9 cellular contexts compared by ENCODE assay signal in genomic region chr5:64766934-64767333, GRCh38. TPM values are rescaled to one million over a fixed set of nuclear protein-coding genes. Genes with fewer than 3 reads are reported as not detected.
DNase-seq lines count a peak whose midpoint lies in the region; ATAC-seq and TF ChIP-seq lines count a peak whose summit lies in the region.
"Had no signal": no experiment of that assay in that cellular context is flagged by ENCODE, and none has a peak within 500 bp of the region (broad histone marks: within the 10 kb centered on the region; RNA-seq: fewer than 3 reads in every experiment).

No MANE protein-coding gene starts in this region.

- in situ Hi-C loops in GM13976 (cut with MboI; ENCODE audit: low sequenced_read_pairs, unreplicated experiment), result no loop called here

- CTCF ChIA-PET in BJ (lab: Yijun Ruan, JAX) (interaction anchor here (1.3 to 5.3 kb wide), 2 partner anchors 10 to 131 kb away, joined by 4 to 18 read pairs; no protein-coding TSS in a partner anchor), MCF 10A (lab: Yijun Ruan, JAX) (interaction anchor here (0.6 to 2.3 kb wide), 6 partner anchors 9 to 875 kb away, joined by 3 to 9 read pairs (median 5); no protein-coding TSS in a partner anchor)
- CTCF ChIA-PET in naive thymus-derived CD4-positive, alpha-beta T cell (lab: Charles Lee), result no interaction called here

- H3K36me3 Mint-ChIP-seq in IgD-negative memory B cell (peaks cover under 1% of the 10 kb centered on the region), MCF 10A (ENCODE audit: insufficient read depth, unreplicated experiment) (peaks cover 24% of the 10 kb centered on the region)
- peaks cover 4 to 11% (median 5%) of the 10 kb centered on the region in 5 donors for H3K36me3 Mint-ChIP-seq in naive thymus-derived CD4-positive, alpha-beta T cell

- no peak overlapping the region for H3K27ac ChIP-seq in naive thymus-derived CD4-positive, alpha-beta T cell (ENCODE audit: low read depth, low read length)

- DNase-seq in BJ (ENCODE audit: low read depth), result no peak
- DNase-seq in MCF 10A (ENCODE audit: unreplicated experiment), result no peak
- DNase-seq in naive thymus-derived CD4-positive, alpha-beta T cell, result no peak
- DNase-seq in NCI-H1930 (lab: John Stamatoyannopoulos, UW), result no peak
- no peak for DNase-seq in NCI-H748 treated with DMSO at 0.1 percent for 48 hours (lab: John Stamatoyannopoulos, UW)
- DNase-seq in GM13976 (ENCODE audit: low spot score), result no peak
- DNase-seq: midbrain had no signal

- intact Hi-C loops in MCF 10A (cut with micrococcal nuclease), result no loop called here
- intact Hi-C loops in naive thymus-derived CD4-positive, alpha-beta T cell (cut with micrococcal nuclease), result loop anchor here in 1 of 2 donors (5.0 kb wide), 4 partner anchors 130 to 1375 kb away; partner anchors contain the start of genes ERBIN, NLN, SGTB and SREK1

- POLR2A ChIA-PET in BJ (lab: Charles Lee) (no interaction called here), MCF 10A (lab: Yijun Ruan, JAX) (interaction anchor here (0.6 to 3.6 kb wide), 6 partner anchors 9 to 796 kb away, joined by 3 to 16 read pairs (median 10); partner anchors contain the start of genes CENPK and PPWD1)
- POLR2A ChIA-PET in naive thymus-derived CD4-positive, alpha-beta T cell (lab: Charles Lee), result no interaction called here

- no peaks in the 10 kb centered on the region for H3K27me3 ChIP-seq in BJ (ENCODE audit: control insufficient read depth, insufficient read depth, low read length)
- H3K27me3 ChIP-seq in naive thymus-derived CD4-positive, alpha-beta T cell (ENCODE audit: control insufficient read depth in 2 of 2, insufficient read depth in 2 of 2, low read length in 2 of 2), result no peaks in the 10 kb centered on the region

- no TSS peak for BruUV-seq in MCF 10A (replicated peaks; lab: Mats Ljungman, UMichigan)

- ATAC-seq in naive thymus-derived CD4-positive, alpha-beta T cell, result no peak
- no peak for ATAC-seq in HG02852 (IDR thresholded peaks at IDR 0.05; ENCODE audit: unreplicated experiment)

- H3K4me3 ChIP-seq in BJ (ENCODE audit: low read depth, low read length), result peak overlapping the region; percentile 66
- H3K4me3 ChIP-seq in naive thymus-derived CD4-positive, alpha-beta T cell (ENCODE audit: low read length), result peak overlapping the region; percentile 90

- H3K36me3 ChIP-seq in BJ (ENCODE audit: control insufficient read depth, insufficient read depth, low read length), result peaks cover 1% of the 10 kb centered on the region; the same call in 1 of the 2 replicates
- H3K36me3 ChIP-seq in naive thymus-derived CD4-positive, alpha-beta T cell (ENCODE audit: control insufficient read depth in 2 of 3, insufficient read depth in 3 of 3, low read length in 3 of 3), result peaks cover 0 to 11% (median 0%) of the 10 kb centered on the region in 3 experiments

- TF ChIP-seq CTCF in BJ (IDR thresholded peaks at IDR 0.05; ENCODE audit: insufficient read depth, low read depth, low read length), result no peak
- no peak for TF ChIP-seq CTCF in MCF 10A (IDR thresholded peaks at IDR 0.05; ENCODE audit: unreplicated experiment)
- TF ChIP-seq CTCF in GM13976 (IDR thresholded peaks at IDR 0.05; ENCODE audit: borderline replicate concordance, control extremely low read depth, extremely low read depth, insufficient read depth, missing control alignments), result no peak

- H3K4me1 ChIP-seq in naive thymus-derived CD4-positive, alpha-beta T cell (ENCODE audit: control insufficient read depth in 2 of 2, insufficient read depth in 2 of 2, low read length in 2 of 2), result peaks cover 21 to 37% of the 10 kb centered on the region in 2 donors

- H3K27ac Mint-ChIP-seq in IgD-negative memory B cell (peak overlapping the region in 1 of 3 donors; percentile 36), MCF 10A (ENCODE audit: low read depth, unreplicated experiment) (peak overlapping the region; percentile 100)
- peak overlapping the region in 5 of 9 donors; percentile 36 to 100 (median 83) for H3K27ac Mint-ChIP-seq in naive thymus-derived CD4-positive, alpha-beta T cell

- peak overlapping the region; percentile 92 to 100 (median 97) for H3K4me3 Mint-ChIP-seq in IgD-negative memory B cell
- peak overlapping the region; percentile 96 for H3K4me3 Mint-ChIP-seq in MCF 10A (ENCODE audit: unreplicated experiment)
- H3K4me3 Mint-ChIP-seq in naive thymus-derived CD4-positive, alpha-beta T cell, result peak overlapping the region; percentile 94 to 100 (median 99)

- H3K9me3 Mint-ChIP-seq in IgD-negative memory B cell (no peaks in the 10 kb centered on the region), MCF 10A (ENCODE audit: unreplicated experiment) (no peaks in the 10 kb centered on the region)
- H3K9me3 Mint-ChIP-seq in naive thymus-derived CD4-positive, alpha-beta T cell, result no peaks in the 10 kb centered on the region

- H3K4me1 Mint-ChIP-seq in IgD-negative memory B cell, result peaks cover 25 to 43% (median 36%) of the 10 kb centered on the region in 3 donors
- H3K4me1 Mint-ChIP-seq in MCF 10A (ENCODE audit: insufficient read depth, unreplicated experiment), result peaks cover 44% of the 10 kb centered on the region
- peaks cover 27 to 70% (median 68%) of the 10 kb centered on the region in 7 donors for H3K4me1 Mint-ChIP-seq in naive thymus-derived CD4-positive, alpha-beta T cell

- H3K9me3 ChIP-seq in naive thymus-derived CD4-positive, alpha-beta T cell (ENCODE audit: control insufficient read depth in 2 of 3, low read length in 3 of 3), result no peaks in the 10 kb centered on the region

- H3K27me3 Mint-ChIP-seq in IgD-negative memory B cell, result no peaks in the 10 kb centered on the region
- H3K27me3 Mint-ChIP-seq in MCF 10A (ENCODE audit: insufficient read depth, unreplicated experiment), result no peaks in the 10 kb centered on the region
- no peaks in the 10 kb centered on the region for H3K27me3 Mint-ChIP-seq in naive thymus-derived CD4-positive, alpha-beta T cell

RNA-seq across cellular contexts. Expression of gene SREK1IP1, which starts 1.6 kb away (rescaled TPM):
- polyA plus RNA-seq in BJ (2011; rRNA removed) (2.8 and 4.0 TPM in 2 replicates), IgD-negative memory B cell (23.4 TPM)
- 3.8 and 4.1 TPM in 2 replicates for polyA minus RNA-seq in BJ (2011; rRNA and poly(A)+ RNA removed)
- total RNA-seq in MCF 10A (2022), result 40.1 and 52.8 TPM in 2 replicates
- 10 to 100 TPM; 11.7 to 29.9 (median 21.7) TPM for total RNA-seq in naive thymus-derived CD4-positive, alpha-beta T cell
- polyA plus RNA-seq in naive thymus-derived CD4-positive, alpha-beta T cell, result 10 to 100 TPM; 21.1 to 23.6 TPM

RNA-seq across cellular contexts. Expression of gene CWC27, which starts 1.8 kb away (rescaled TPM):
- 7.5 and 17.8 TPM in 2 replicates for polyA plus RNA-seq in BJ (2011; rRNA removed)
- polyA minus RNA-seq in BJ (2011; rRNA and poly(A)+ RNA removed), result 10.7 and 12.1 TPM in 2 replicates
- 28.8 TPM for polyA plus RNA-seq in IgD-negative memory B cell
- total RNA-seq in MCF 10A (2022), result 34.2 and 36.4 TPM in 2 replicates
- 10 to 100 TPM; 17.8 to 27.4 (median 21.0) TPM for total RNA-seq in naive thymus-derived CD4-positive, alpha-beta T cell
- 10 to 100 TPM; 28.4 to 41.8 TPM for polyA plus RNA-seq in naive thymus-derived CD4-positive, alpha-beta T cell
